Comparison of ENCODE assay signal across 8 cellular contexts in the genomic region with DNA sequence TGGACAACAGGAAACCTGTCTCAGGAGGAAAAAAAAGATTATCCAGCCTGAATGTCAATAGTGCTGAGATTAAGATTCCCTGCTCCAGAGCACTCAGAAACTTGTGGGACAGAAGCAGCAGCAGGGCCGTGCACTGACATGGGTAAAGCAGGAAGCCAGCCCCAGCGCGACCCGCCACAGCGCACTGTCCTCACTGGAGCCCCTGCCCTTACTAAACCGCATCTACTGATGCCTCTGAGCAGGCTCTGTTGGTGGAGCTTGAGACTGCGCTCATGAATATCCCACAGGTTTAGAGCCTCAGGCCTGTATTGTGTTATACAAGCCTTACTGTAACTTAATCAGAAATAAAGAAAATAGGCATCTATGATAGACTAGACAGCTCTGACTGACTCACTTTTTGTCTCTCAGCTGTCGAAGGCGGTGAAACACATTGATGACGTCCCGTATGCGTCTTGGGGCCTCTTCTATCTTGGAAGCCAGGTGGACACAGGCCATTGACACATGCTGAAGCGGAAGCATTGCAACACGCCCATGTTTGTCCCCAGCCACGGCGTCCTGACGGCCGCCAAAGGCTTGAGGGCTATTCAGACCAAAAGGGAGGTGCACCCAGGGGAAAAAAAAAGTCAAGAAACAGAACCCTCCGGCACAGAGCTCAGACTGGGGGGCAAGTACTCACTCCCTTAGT. TPM values are rescaled to one million over a fixed set of nuclear protein-coding genes. Genes with fewer than 3 reads are reported as not detected.
DNase-seq lines count a peak whose midpoint lies in the region; ATAC-seq and TF ChIP-seq lines count a peak whose summit lies in the region.

No MANE protein-coding gene starts in this region.

- H3K27me3 ChIP-seq in BJ (ENCODE audit: control insufficient read depth, insufficient read depth, low read length): no peaks in the 10 kb centered on the region
- H3K27me3 ChIP-seq in brain microvascular endothelial cell (replicated peaks): no peaks in the 10 kb centered on the region

- H3K27ac ChIP-seq in brain microvascular endothelial cell (peak overlapping the region; percentile 63), mesodermal cell (ENCODE audit: low read depth, low read length, severe bottlenecking) (no peak overlapping the region)

- no peak for TF ChIP-seq CTCF in BJ (IDR thresholded peaks at IDR 0.05; ENCODE audit: insufficient read depth, low read depth, low read length)
- no peak for TF ChIP-seq CTCF in LNCaP clone FGC (IDR thresholded peaks at IDR 0.05; ENCODE audit: control insufficient read depth, extremely low read depth, insufficient read depth)
- TF ChIP-seq CTCF in brain microvascular endothelial cell (IDR thresholded peaks at IDR 0.05; ENCODE audit: low read depth, low read length, missing control alignments): peak; percentile 8

- CTCF ChIA-PET in BJ (lab: Yijun Ruan, JAX): interaction anchor here (1.3 to 1.9 kb wide), 4 partner anchors 15 to 26 kb away, joined by 3 to 6 read pairs (median 5); a partner anchor contains a TSS

- in situ Hi-C loops in brain microvascular endothelial cell (cut with HindIII; ENCODE audit: low pct_ligation_motif_present, low sequenced_read_pairs): no loop called here

- POLR2A ChIA-PET in BJ (lab: Charles Lee): no interaction called here

- DNase-seq in BJ (ENCODE audit: low read depth) (no peak), LNCaP clone FGC (ENCODE audit: low read depth) (no peak), brain microvascular endothelial cell (peak; percentile 32), NCI-H226 (no peak), cortex of kidney (lab: John Stamatoyannopoulos, UW) (no peak)

- peak overlapping the region; percentile 94 for H3K4me3 ChIP-seq in BJ (ENCODE audit: low read depth, low read length)
- H3K4me3 ChIP-seq in LNCaP clone FGC (ENCODE audit: low read depth, low read length): peak overlapping the region; percentile 99
- peak overlapping the region; percentile 90 for H3K4me3 ChIP-seq in brain microvascular endothelial cell (ENCODE audit: low read depth, low read length)
- peak overlapping the region; percentile 95 for H3K4me3 ChIP-seq in mesodermal cell (ENCODE audit: extremely low read depth, insufficient read depth, low read length, poor library complexity, severe bottlenecking)

- peaks cover 31% of the 10 kb centered on the region for H3K36me3 ChIP-seq in BJ (ENCODE audit: control insufficient read depth, insufficient read depth, low read length)
- peaks cover 50% of the 10 kb centered on the region for H3K36me3 ChIP-seq in brain microvascular endothelial cell (replicated peaks)
- peaks cover 75% of the 10 kb centered on the region for H3K36me3 ChIP-seq in mesodermal cell (ENCODE audit: control insufficient read depth, insufficient read depth, low read length)

- WGBS in mesodermal cell (ENCODE audit: insufficient coverage in 2 of 2), 2 experiments: 69 to 72% methylated on average over 17 of the region's 19 CpGs

- peaks cover 26% of the 10 kb centered on the region for H3K4me1 ChIP-seq in mesodermal cell (ENCODE audit: control insufficient read depth, insufficient read depth, low read length, poor library complexity, severe bottlenecking)

- no peak for ATAC-seq in GM19324 (IDR thresholded peaks at IDR 0.05; ENCODE audit: low FRiP score, unreplicated experiment)
- ATAC-seq in GM18907 (IDR thresholded peaks at IDR 0.05; ENCODE audit: unreplicated experiment): no peak

- no peaks in the 10 kb centered on the region for H3K9me3 ChIP-seq in mesodermal cell (ENCODE audit: control insufficient read depth, low read length)

RNA-seq across cellular contexts. Expression of a gene that starts 1.2 kb away (rescaled TPM):
- 142 and 175 TPM in 2 replicates for polyA plus RNA-seq in BJ (2011; rRNA removed)
- polyA minus RNA-seq in BJ (2011; rRNA and poly(A)+ RNA removed): 30.9 and 45.4 TPM in 2 replicates
- polyA plus RNA-seq in mesodermal cell (2013, experiment 1 of 2): 176 TPM
- polyA plus RNA-seq in mesodermal cell (2013, experiment 2 of 2): 168 TPM

RNA-seq across cellular contexts. Expression of a gene that starts 9.1 kb away (rescaled TPM):
- 84.8 and 121 TPM in 2 replicates for polyA plus RNA-seq in BJ (2011; rRNA removed)
- 36.3 and 61.3 TPM in 2 replicates for polyA minus RNA-seq in BJ (2011; rRNA and poly(A)+ RNA removed)
- polyA plus RNA-seq in mesodermal cell (2013, experiment 1 of 2): 87.5 TPM
- polyA plus RNA-seq in mesodermal cell (2013, experiment 2 of 2): 80.9 TPM

RNA-seq across cellular contexts. Expression of a gene that starts 23.0 kb away (rescaled TPM):
- polyA plus RNA-seq in BJ (2011; rRNA removed): 73.2 and 97.8 TPM in 2 replicates
- polyA minus RNA-seq in BJ (2011; rRNA and poly(A)+ RNA removed): 12.7 and 14.4 TPM in 2 replicates
- 103 TPM for polyA plus RNA-seq in mesodermal cell (2013, experiment 1 of 2)
- polyA plus RNA-seq in mesodermal cell (2013, experiment 2 of 2): 83.9 TPM

RNA-seq across cellular contexts. Expression of a gene that starts 23.1 kb away (rescaled TPM):
- 0.31 and 0.43 TPM in 2 replicates for polyA plus RNA-seq in BJ (2011; rRNA removed)
- polyA minus RNA-seq in BJ (2011; rRNA and poly(A)+ RNA removed): not detected in 2 replicates
- 1.5 TPM for polyA plus RNA-seq in mesodermal cell (2013, experiment 1 of 2)
- 1.4 TPM for polyA plus RNA-seq in mesodermal cell (2013, experiment 2 of 2)

RNA-seq across cellular contexts. Expression of a gene that starts 37.5 kb away (rescaled TPM):
- polyA plus RNA-seq in BJ (2011; rRNA removed): 1.7 and 2.0 TPM in 2 replicates
- 0.43 and 0.87 TPM in 2 replicates for polyA minus RNA-seq in BJ (2011; rRNA and poly(A)+ RNA removed)
- polyA plus RNA-seq in mesodermal cell (2013, experiment 1 of 2): 20.6 TPM
- 16.6 TPM for polyA plus RNA-seq in mesodermal cell (2013, experiment 2 of 2)
